In genomic region chr19:5170329-5170745, GRCh38 we compare ENCODE assay signal across 9 cellular contexts.
DNase-seq lines count a peak whose midpoint lies in the region; ATAC-seq, FAIRE-seq and TF ChIP-seq lines count a peak whose summit lies in the region.
"Had no signal": no experiment of that assay in that cellular context is flagged by ENCODE, and none has a peak within 500 bp of the region (broad histone marks: within the 10 kb centered on the region; RNA-seq: fewer than 3 reads in every experiment).

No MANE protein-coding gene starts in this region.

- H3K27ac ChIP-seq in keratinocyte (ENCODE audit: control insufficient read depth, insufficient read depth, low read length) = no peak overlapping the region

- no peaks in the 10 kb centered on the region for H3K9me1 ChIP-seq in keratinocyte (ENCODE audit: control insufficient read depth, extremely low read depth, insufficient read depth, low read length)

- peaks cover 8% of the 10 kb centered on the region for H3K4me1 ChIP-seq in keratinocyte (ENCODE audit: control insufficient read depth, extremely low read depth, insufficient read depth, low read length)

- H3K4me1 Mint-ChIP-seq in activated T-cell treated with anti-CD3 and anti-CD28 coated beads, Interleukin-2, amount 50 U/mL, for 4 hours (ENCODE audit: low read depth) = peaks cover 2% of the 10 kb centered on the region

- peaks cover 1% of the 10 kb centered on the region for H3K36me3 Mint-ChIP-seq in activated T-cell treated with anti-CD3 and anti-CD28 coated beads, Interleukin-2, amount 50 U/mL, for 4 hours (ENCODE audit: insufficient read depth)

- no peaks in the 10 kb centered on the region for H3K36me3 ChIP-seq in keratinocyte (ENCODE audit: control insufficient read depth in 2 of 2, extremely low read depth in 1 of 2, insufficient read depth in 2 of 2, low read length in 2 of 2)

- peak; percentile 47 for TF ChIP-seq CTCF in AG10803 (conservative IDR thresholded peaks at IDR 0.05; ENCODE audit: low read length)
- TF ChIP-seq CTCF in keratinocyte (optimal IDR thresholded peaks at IDR 0.05 in 1 of 3, IDR thresholded peaks at IDR 0.05 in 1 of 3, conservative IDR thresholded peaks at IDR 0.05 in 1 of 3; ENCODE audit: extremely low read depth in 1 of 3, insufficient read depth in 2 of 3, low read length in 3 of 3) = peak; percentile 76 to 81 (median 76)

- peaks cover 2% of the 10 kb centered on the region for H3K27me3 Mint-ChIP-seq in activated T-cell treated with anti-CD3 and anti-CD28 coated beads, Interleukin-2, amount 50 U/mL, for 4 hours (ENCODE audit: low read depth)

- no peaks in the 10 kb centered on the region for H4K20me1 ChIP-seq in keratinocyte (ENCODE audit: control insufficient read depth, extremely low read depth, insufficient read depth, low read length)

- ATAC-seq in activated T-cell treated with anti-CD3 and anti-CD28 coated beads, Interleukin-2, amount 50 U/mL, for 4 hours = peak; percentile 43 to 55
- ATAC-seq in HG03565 (IDR thresholded peaks at IDR 0.05; ENCODE audit: unreplicated experiment) (no peak), GM18861 (IDR thresholded peaks at IDR 0.05; ENCODE audit: unreplicated experiment) (no peak)

- no peak overlapping the region for H3K9ac ChIP-seq in keratinocyte (ENCODE audit: control insufficient read depth, extremely low read depth, insufficient read depth, low read length)

- no peaks in the 10 kb centered on the region for H3K79me2 ChIP-seq in keratinocyte (ENCODE audit: control insufficient read depth, insufficient read depth, low read length)

- no peak overlapping the region for H2AFZ ChIP-seq in keratinocyte (ENCODE audit: control insufficient read depth, low read length)

- DNase-seq in AG10803 (ENCODE audit: low read depth) = no peak
- peak; percentile 17 for DNase-seq in LHCN-M2 (ENCODE audit: low read depth)
- DNase-seq in activated T-cell treated with anti-CD3 and anti-CD28 coated beads, Interleukin-2, amount 50 U/mL, for 4 hours = peak; percentile 51
- no peak for DNase-seq in keratinocyte (ENCODE audit: low read depth, low spot score)
- DNase-seq in stimulated activated CD8-positive, alpha-beta memory T cell treated with anti-CD3 and anti-CD28 coated beads, Interleukin-4, amount 100 ng/mL, for 4 hours (ENCODE audit: low read depth in 2 of 2, low spot score in 1 of 2) = peak; percentile 8 to 29
- no peak for DNase-seq in HCEC 1CT

- H3K9me3 ChIP-seq in keratinocyte (ENCODE audit: control insufficient read depth, low read depth, low read length) = no peaks in the 10 kb centered on the region

- no peak overlapping the region for H3K4me2 ChIP-seq in keratinocyte (ENCODE audit: control insufficient read depth, extremely low read depth, insufficient read depth, low read depth, low read length)

- H3K27me3 ChIP-seq in keratinocyte (ENCODE audit: control insufficient read depth, extremely low read depth, insufficient read depth, low read length) = no peaks in the 10 kb centered on the region

- dilution Hi-C loops in keratinocyte (cut with MboI; ENCODE audit: extremely low pct_ligation_motif_present, low sequenced_read_pairs) = no loop called here

- H3K4me3 ChIP-seq in AG10803 (ENCODE audit: low read length) (no peak overlapping the region), keratinocyte (ENCODE audit: control insufficient read depth in 2 of 3, extremely low read depth in 1 of 3, insufficient read depth in 2 of 3, low read depth in 1 of 3, low read length in 3 of 3) (no peak overlapping the region)

- no peak for FAIRE-seq in keratinocyte (lab: Jason Lieb, UNC)
- FAIRE-seq: endometrium had no signal

- H3K9me3 Mint-ChIP-seq in activated T-cell treated with anti-CD3 and anti-CD28 coated beads, Interleukin-2, amount 50 U/mL, for 4 hours = peaks cover 4% of the 10 kb centered on the region

- no peak overlapping the region for H3K4me3 Mint-ChIP-seq in activated T-cell treated with anti-CD3 and anti-CD28 coated beads, Interleukin-2, amount 50 U/mL, for 4 hours

Comparison
In these comparisons a context has a peak if more than half of its experiments do, and no peak if none do; other contexts are left out.
1. DNase-seq: peak in LHCN-M2 (single experiment), activated T-cell treated with anti-CD3 and anti-CD28 coated beads, Interleukin-2, amount 50 U/mL, for 4 hours (single experiment) and stimulated activated CD8-positive, alpha-beta memory T cell treated with anti-CD3 and anti-CD28 coated beads, Interleukin-4, amount 100 ng/mL, for 4 hours (2 of 2); none in AG10803 (single experiment), keratinocyte (single experiment) and HCEC 1CT (single experiment).
2. ATAC-seq: peak in activated T-cell treated with anti-CD3 and anti-CD28 coated beads, Interleukin-2, amount 50 U/mL, for 4 hours (2 of 2); none in HG03565 (single experiment) and GM18861 (single experiment).